In genomic region chr21:35635261-35635660, GRCh38 we compare ENCODE assay signal across 16 cellular contexts.
DNase-seq lines count a peak whose midpoint lies in the region; TF ChIP-seq lines count a peak whose summit lies in the region.
"Had no signal": no experiment of that assay in that cellular context is flagged by ENCODE, and none has a peak within 500 bp of the region (broad histone marks: within the 10 kb centered on the region; RNA-seq: fewer than 3 reads in every experiment).

No MANE protein-coding gene starts in this region.

- WGBS in trophoblast cell (ENCODE audit: extremely low coverage, insufficient coverage, insufficient read length) = no CpG with 5 or more reads among the region's 2 CpGs

- no peak overlapping the region for H3K23ac ChIP-seq in trophoblast cell (ENCODE audit: low read length)

- H2BK12ac ChIP-seq in trophoblast cell (ENCODE audit: low read length) = no peak overlapping the region

- no peaks in the 10 kb centered on the region for H3K9me3 ChIP-seq in trophoblast cell (ENCODE audit: insufficient read depth, low read depth, low read length)

- no peak overlapping the region for H4K8ac ChIP-seq in trophoblast cell (ENCODE audit: low read depth, low read length)

- TF ChIP-seq CTCF in glutamatergic neuron (IDR thresholded peaks at IDR 0.05; ENCODE audit: partially characterized antibody, unreplicated experiment) = no peak

- H2AK5ac ChIP-seq in trophoblast cell (ENCODE audit: low read length) = no peak overlapping the region

- DNase-seq in GM03348 (ENCODE audit: low spot score) (peak; percentile 69), RKO (ENCODE audit: low spot score) (peak; percentile 41), epithelial cell of prostate (ENCODE audit: low read depth, low spot score) (peak; percentile 44), trophoblast cell (peak; percentile 64 to 84), cerebellum (ENCODE audit: low spot score) (no peak), NOMO-1 (lab: John Stamatoyannopoulos, UW; ENCODE audit: unreplicated experiment in 2 of 2) (no peak), glutamatergic neuron (no peak)
- no peak for DNase-seq in activated effector memory CD4-positive, alpha-beta T cell treated with anti-CD3 and anti-CD28 coated beads, Interleukin-2, amount 50 U/mL, for 16 hours
- DNase-seq: activated CD4-positive, alpha-beta memory T cell treated with anti-CD3 and anti-CD28 coated beads for 36 hours; CD4-positive, alpha-beta T cell; central memory CD4-positive, alpha-beta T cell; islet precursor cell; naive thymus-derived CD8-positive, alpha-beta T cell; right cardiac atrium; stimulated activated naive CD8-positive, alpha-beta T cell treated with anti-CD3 and anti-CD28 coated beads, Interleukin-15, amount 100 ng/mL, for 72 hours had no signal

- H3K27me3 ChIP-seq in trophoblast cell (ENCODE audit: insufficient read depth, low read length) = no peaks in the 10 kb centered on the region

- no peak overlapping the region for H2BK120ac ChIP-seq in trophoblast cell (ENCODE audit: insufficient read depth, low read length, poor library complexity)

- H3K27ac ChIP-seq in epithelial cell of prostate (peak overlapping the region; percentile 73), trophoblast cell (ENCODE audit: low read depth, low read length) (no peak overlapping the region)

- H2AFZ ChIP-seq in trophoblast cell (ENCODE audit: insufficient read depth, low read length, poor library complexity) = no peak overlapping the region

- no peak overlapping the region for H3K9ac ChIP-seq in trophoblast cell (ENCODE audit: low read length)

- no peak overlapping the region for H3K27ac Mint-ChIP-seq in glutamatergic neuron (ENCODE audit: unreplicated experiment)
- H3K27ac Mint-ChIP-seq: activated CD4-positive, alpha-beta memory T cell treated with anti-CD3 and anti-CD28 coated beads for 36 hours; CD4-positive, alpha-beta T cell; naive thymus-derived CD8-positive, alpha-beta T cell; stimulated activated naive CD8-positive, alpha-beta T cell treated with anti-CD3 and anti-CD28 coated beads, Interleukin-15, amount 100 ng/mL, for 72 hours; T-helper 2 cell treated with Interferon-gamma antibody and Interleukin-4, amounts not matched to agents 5 μg/mL and 100 μg/mL, for 36 hours had no signal

- H3K36me3 Mint-ChIP-seq in glutamatergic neuron (ENCODE audit: unreplicated experiment) = no peaks in the 10 kb centered on the region
- H3K36me3 Mint-ChIP-seq: activated CD4-positive, alpha-beta memory T cell treated with anti-CD3 and anti-CD28 coated beads for 36 hours; naive thymus-derived CD8-positive, alpha-beta T cell had no signal

- no peak overlapping the region for H4K12ac ChIP-seq in trophoblast cell (ENCODE audit: low read depth, low read length)

- no peak overlapping the region for H3K4ac ChIP-seq in trophoblast cell (ENCODE audit: low read depth, low read length)

- H3K4me1 ChIP-seq in trophoblast cell (ENCODE audit: control insufficient read depth in 1 of 2, insufficient read depth in 2 of 2, low read length in 2 of 2) = no peaks in the 10 kb centered on the region

- H2BK5ac ChIP-seq in trophoblast cell (ENCODE audit: low read depth, low read length, poor library complexity) = no peak overlapping the region

- no peaks in the 10 kb centered on the region for H3K36me3 ChIP-seq in trophoblast cell (ENCODE audit: control insufficient read depth in 1 of 2, insufficient read depth in 2 of 2, low read length in 2 of 2)

- no peak overlapping the region for H3K14ac ChIP-seq in trophoblast cell (ENCODE audit: low read length)

- no peak overlapping the region for H3K4me3 ChIP-seq in trophoblast cell (ENCODE audit: low read depth, low read length)

- no peaks in the 10 kb centered on the region for H3K9me3 Mint-ChIP-seq in glutamatergic neuron (ENCODE audit: unreplicated experiment)
- H3K9me3 Mint-ChIP-seq: activated CD4-positive, alpha-beta memory T cell treated with anti-CD3 and anti-CD28 coated beads for 36 hours; CD4-positive, alpha-beta T cell; naive thymus-derived CD8-positive, alpha-beta T cell; stimulated activated naive CD8-positive, alpha-beta T cell treated with anti-CD3 and anti-CD28 coated beads, Interleukin-15, amount 100 ng/mL, for 72 hours; T-helper 2 cell treated with Interferon-gamma antibody and Interleukin-4, amounts not matched to agents 5 μg/mL and 100 μg/mL, for 36 hours had no signal

- no peak overlapping the region for H4K91ac ChIP-seq in trophoblast cell (ENCODE audit: low read depth, low read length)

- no peaks in the 10 kb centered on the region for H3K79me1 ChIP-seq in trophoblast cell (ENCODE audit: low read length)

- H3K4me1 Mint-ChIP-seq in glutamatergic neuron (ENCODE audit: low read depth, unreplicated experiment) = no peaks in the 10 kb centered on the region
- H3K4me1 Mint-ChIP-seq: naive thymus-derived CD8-positive, alpha-beta T cell; stimulated activated naive CD8-positive, alpha-beta T cell treated with anti-CD3 and anti-CD28 coated beads, Interleukin-15, amount 100 ng/mL, for 72 hours had no signal

- no peak overlapping the region for H3K4me3 Mint-ChIP-seq in glutamatergic neuron (ENCODE audit: unreplicated experiment)
- H3K4me3 Mint-ChIP-seq: activated CD4-positive, alpha-beta memory T cell treated with anti-CD3 and anti-CD28 coated beads for 36 hours; CD4-positive, alpha-beta T cell; naive thymus-derived CD8-positive, alpha-beta T cell; stimulated activated naive CD8-positive, alpha-beta T cell treated with anti-CD3 and anti-CD28 coated beads, Interleukin-15, amount 100 ng/mL, for 72 hours; T-helper 2 cell treated with Interferon-gamma antibody and Interleukin-4, amounts not matched to agents 5 μg/mL and 100 μg/mL, for 36 hours had no signal

- H3K27me3 Mint-ChIP-seq in glutamatergic neuron (ENCODE audit: unreplicated experiment) = no peaks in the 10 kb centered on the region
- H3K27me3 Mint-ChIP-seq: stimulated activated naive CD8-positive, alpha-beta T cell treated with anti-CD3 and anti-CD28 coated beads, Interleukin-15, amount 100 ng/mL, for 72 hours had no signal

- no peaks in the 10 kb centered on the region for H3K79me2 ChIP-seq in trophoblast cell (ENCODE audit: control insufficient read depth, insufficient read depth, low read length, poor library complexity)

- H3K18ac ChIP-seq in trophoblast cell (ENCODE audit: low read length) = no peak overlapping the region

- no peak overlapping the region for H3K4me2 ChIP-seq in trophoblast cell (ENCODE audit: low read length)

Comparison
In these comparisons a context has a peak if more than half of its experiments do, and no peak if none do; other contexts are left out.
1. DNase-seq: peak in GM03348 (single experiment), RKO (single experiment), epithelial cell of prostate (single experiment) and trophoblast cell (2 of 2); none in cerebellum (single experiment), NOMO-1 (0 of 2), glutamatergic neuron (single experiment) and activated effector memory CD4-positive, alpha-beta T cell treated with anti-CD3 and anti-CD28 coated beads, Interleukin-2, amount 50 U/mL, for 16 hours (single experiment).